8 cellular contexts compared by ENCODE assay signal in the genomic region with DNA sequence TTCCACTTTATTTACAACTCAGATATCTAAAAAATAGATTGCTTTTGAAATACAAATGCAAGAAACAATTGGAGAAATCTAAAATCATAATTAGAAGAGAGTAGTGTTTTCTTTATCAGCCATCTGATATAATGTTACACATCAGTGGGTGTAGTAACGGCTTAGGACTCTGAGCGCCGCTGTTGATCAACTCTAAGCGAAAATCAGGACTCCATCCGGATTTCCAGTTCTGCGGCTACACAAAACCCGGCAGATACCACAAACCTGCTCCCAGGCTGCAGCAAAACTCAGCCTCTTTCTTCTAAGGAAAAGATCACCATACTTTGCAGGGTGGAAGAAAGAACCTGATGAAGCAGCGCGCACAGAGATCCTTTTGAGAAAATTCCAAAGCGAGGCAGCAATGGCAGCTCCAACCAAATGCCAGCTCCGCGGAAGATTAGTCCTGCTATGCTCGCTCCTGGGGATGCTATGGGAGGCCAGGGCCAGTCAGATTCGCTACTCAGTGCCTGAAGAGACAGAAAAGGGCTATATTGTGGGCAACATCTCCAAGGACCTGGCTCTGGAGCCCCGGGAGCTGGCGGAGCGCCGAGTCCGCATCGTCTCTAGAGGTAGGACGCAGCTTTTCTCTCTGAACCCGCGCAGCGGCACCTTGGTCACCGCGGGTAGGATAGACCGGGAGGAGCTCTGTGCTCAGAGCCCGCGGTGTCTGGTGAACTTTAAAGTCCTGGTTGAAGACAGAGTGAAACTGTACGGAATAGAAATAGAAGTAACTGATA. TPM values are rescaled to one million over a fixed set of nuclear protein-coding genes. Genes with fewer than 3 reads are reported as not detected.
DNase-seq lines count a peak whose midpoint lies in the region; ATAC-seq, FAIRE-seq and TF ChIP-seq lines count a peak whose summit lies in the region.

A gene (plus strand): TSS at position 226 of the 776 bp plus-strand sequence. CDS start 175 bp downstream, at position 401.

- no peak within 1 kb of the TSS for H3K4me3 ChIP-seq in AG09309 (ENCODE audit: control insufficient read depth, low read depth, low read length)
- H3K4me3 ChIP-seq in GM23248 = peak within 1 kb of the TSS; percentile 68
- no peak within 1 kb of the TSS for H3K4me3 ChIP-seq in K562

- H3K27ac ChIP-seq in GM23248 (no peak within 1 kb of the TSS), K562 (ENCODE audit: extremely low read depth, low read depth, low read length) (no peak within 1 kb of the TSS)

- POLR2A ChIA-PET in K562 (lab: Yijun Ruan, JAX) = no interaction called here

- H3K36me3 ChIP-seq in GM23248 (ENCODE audit: low read depth) = no peaks in the 10 kb centered on the region
- no peaks in the 10 kb centered on the region for H3K36me3 ChIP-seq in K562 (ENCODE audit: control insufficient read depth, insufficient read depth, low read length)

- in situ Hi-C loops in GM23248 (cut with MboI) (no loop called here), K562 (cut with MboI) (no loop called here)

- H3K9me2 ChIP-seq in GM23248 (ENCODE audit: insufficient read depth) = no peaks in the 10 kb centered on the region

- H2AFZ ChIP-seq in GM23248 (peak within 1 kb of the TSS; percentile 65), K562 (ENCODE audit: low read depth, low read length) (no peak within 1 kb of the TSS)

- peaks cover 8% of the 10 kb centered on the region; the same call in 1 of the 2 replicates for H3F3A ChIP-seq in GM23248 (ENCODE audit: insufficient read depth)

- BruUV-seq in K562 (replicated peaks; lab: Mats Ljungman, UMichigan) = no TSS peak

- no peaks in the 10 kb centered on the region for H3K9me1 ChIP-seq in K562 (ENCODE audit: control insufficient read depth, insufficient read depth, low read length)

- WGBS in GM23248 (ENCODE audit: low coverage in 1 of 2, low lambda C conversion rate in 2 of 2, missing lambda C conversion rate in 2 of 2), 2 experiments = 21 to 23% methylated on average over 30 of the region's 30 CpGs
- WGBS in K562 (ENCODE audit: insufficient coverage, low coverage, missing lambda C conversion rate) = 10% methylated on average over 25 of the region's 30 CpGs

- H3K27me3 ChIP-seq in GM23248 (replicated peaks; ENCODE audit: insufficient read depth) (no peaks in the 10 kb centered on the region), K562 (ENCODE audit: control insufficient read depth in 2 of 2, insufficient read depth in 2 of 2, low read length in 2 of 2) (peaks cover 3 to 30% of the 10 kb centered on the region in 2 experiments; a peak in 3 of 5 replicates)

- no peak for TF ChIP-seq EP300 in K562 (IDR thresholded peaks at IDR 0.05; ENCODE audit: low read length)

- TF ChIP-seq CTCF in AG09309 (IDR thresholded peaks at IDR 0.05; ENCODE audit: control insufficient read depth, insufficient read depth, low read depth, low read length, missing control alignments) (peak; percentile 33), K562 (IDR thresholded peaks at IDR 0.05 in 2 of 3, conservative IDR thresholded peaks at IDR 0.05 in 1 of 3; ENCODE audit: insufficient read depth in 2 of 3, low read depth in 1 of 3, low read length in 3 of 3) (peak; percentile 56 to 61 (median 59))

- no peaks in the 10 kb centered on the region for H4K20me1 ChIP-seq in GM23248 (ENCODE audit: insufficient read depth)
- no peaks in the 10 kb centered on the region for H4K20me1 ChIP-seq in K562 (replicated peaks; ENCODE audit: control insufficient read depth, insufficient read depth, low read length)

- DNase-seq in AG09309 (ENCODE audit: low read depth) (no peak), GM23248 (peak; percentile 73), K562 (ENCODE audit: extremely low read depth in 1 of 4, low spot score in 3 of 4) (peak; percentile 34 to 60 (median 38)), medulla oblongata (ENCODE audit: extremely low spot score) (peak; percentile 27), activated gamma-delta T cell treated with Interleukin-2 at 50 U/mL for 16 hours (no peak)

- H3K4me1 ChIP-seq in GM23248 (ENCODE audit: insufficient read depth) = no peaks in the 10 kb centered on the region; the same call in 1 of the 2 replicates
- peaks cover 0 to 9% of the 10 kb centered on the region in 2 experiments; a peak in 3 of 5 replicates for H3K4me1 ChIP-seq in K562 (replicated peaks in 1 of 2; ENCODE audit: control insufficient read depth in 2 of 2, insufficient read depth in 2 of 2, low read length in 2 of 2)

- TF ChIP-seq POLR2A in K562 (conservative IDR thresholded peaks at IDR 0.05) = no peak

- peak in 1 of 2 experiments; percentile 41; a peak in 2 of 4 replicates for TF ChIP-seq RAD21 in K562 (CRISPR knock-in tag; conservative IDR thresholded peaks at IDR 0.05 in 1 of 2, IDR thresholded peaks at IDR 0.05 in 1 of 2)

- peak; percentile 68 for FAIRE-seq in K562 (lab: Jason Lieb, UNC)

- H3K9ac ChIP-seq in GM23248 (peak within 1 kb of the TSS; percentile 38), K562 (ENCODE audit: insufficient read depth in 1 of 2, low read depth in 2 of 2, low read length in 2 of 2) (no peak within 1 kb of the TSS)

- intact Hi-C loops in K562 (cut with micrococcal nuclease) = no loop called here

- peak; percentile 78 for ATAC-seq in K562
- ATAC-seq in HG02588 (IDR thresholded peaks at IDR 0.05; ENCODE audit: unreplicated experiment) = no peak
- ATAC-seq in GM21447 (IDR thresholded peaks at IDR 0.05; ENCODE audit: unreplicated experiment) = no peak
- no peak for ATAC-seq in esophagus mucosa

- no peaks in the 10 kb centered on the region for H3K9me3 ChIP-seq in GM23248 (ENCODE audit: low read depth)
- peaks cover 2% of the 10 kb centered on the region; the same call in 1 of the 2 replicates for H3K9me3 ChIP-seq in K562 (replicated peaks; ENCODE audit: control insufficient read depth, insufficient read depth, low read depth, low read length)

- peak within 1 kb of the TSS; percentile 54 for H3K4me2 ChIP-seq in GM23248 (ENCODE audit: unreplicated experiment)
- no peak within 1 kb of the TSS for H3K4me2 ChIP-seq in K562 (ENCODE audit: insufficient read depth, low read length)

- CTCF ChIA-PET in K562 (lab: Yijun Ruan, JAX; ENCODE audit: low intra/inter-chr PET ratio) = interaction anchor here (1.2 to 2.1 kb wide), 2 partner anchors 122 to 161 kb away, joined by 5 to 10 read pairs; no protein-coding TSS in a partner anchor

- H3K79me2 ChIP-seq in GM23248 (ENCODE audit: insufficient read depth) = 0 out of 2 replicates have a peak, but pooled peaks cover 4% of the 10 kb centered on the region
- H3K79me2 ChIP-seq in K562 (ENCODE audit: control insufficient read depth, insufficient read depth, low read length) = no peaks in the 10 kb centered on the region

TF ChIP-seq in K562, 482 proteins besides CTCF, POLR2A, EP300 and RAD21 (continues in another document):
- TF ChIP-seq, protein P1, sequence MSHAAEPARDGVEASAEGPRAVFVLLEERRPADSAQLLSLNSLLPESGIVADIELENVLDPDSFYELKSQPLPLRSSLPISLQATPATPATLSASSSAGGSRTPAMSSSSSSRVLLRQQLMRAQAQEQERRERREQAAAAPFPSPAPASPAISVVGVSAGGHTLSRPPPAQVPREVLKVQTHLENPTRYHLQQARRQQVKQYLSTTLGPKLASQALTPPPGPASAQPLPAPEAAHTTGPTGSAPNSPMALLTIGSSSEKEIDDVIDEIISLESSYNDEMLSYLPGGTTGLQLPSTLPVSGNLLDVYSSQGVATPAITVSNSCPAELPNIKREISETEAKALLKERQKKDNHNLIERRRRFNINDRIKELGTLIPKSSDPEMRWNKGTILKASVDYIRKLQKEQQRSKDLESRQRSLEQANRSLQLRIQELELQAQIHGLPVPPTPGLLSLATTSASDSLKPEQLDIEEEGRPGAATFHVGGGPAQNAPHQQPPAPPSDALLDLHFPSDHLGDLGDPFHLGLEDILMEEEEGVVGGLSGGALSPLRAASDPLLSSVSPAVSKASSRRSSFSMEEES (CRISPR knock-in tag; IDR thresholded peaks at IDR 0.05) = no peak
- no peak for TF ChIP-seq TGIF2 (CRISPR knock-in tag; IDR thresholded peaks at IDR 0.05)
- TF ChIP-seq ZNF766 (CRISPR knock-in tag; conservative IDR thresholded peaks at IDR 0.05) = no peak
- 0 out of 2 replicates have a peak, but pooled peaks have one; percentile 13 for TF ChIP-seq SMC3 (conservative IDR thresholded peaks at IDR 0.05; ENCODE audit: insufficient read depth, low read depth, low read length)
- TF ChIP-seq, protein P2, sequence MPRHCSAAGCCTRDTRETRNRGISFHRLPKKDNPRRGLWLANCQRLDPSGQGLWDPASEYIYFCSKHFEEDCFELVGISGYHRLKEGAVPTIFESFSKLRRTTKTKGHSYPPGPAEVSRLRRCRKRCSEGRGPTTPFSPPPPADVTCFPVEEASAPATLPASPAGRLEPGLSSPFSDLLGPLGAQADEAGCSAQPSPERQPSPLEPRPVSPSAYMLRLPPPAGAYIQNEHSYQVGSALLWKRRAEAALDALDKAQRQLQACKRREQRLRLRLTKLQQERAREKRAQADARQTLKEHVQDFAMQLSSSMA (CRISPR knock-in tag; IDR thresholded peaks at IDR 0.05) = no peak
- no peak for TF ChIP-seq ZNF217 (CRISPR knock-in tag; IDR thresholded peaks at IDR 0.05)

RNA-seq across cellular contexts. Expression of the gene that starts here (rescaled TPM):
- 2.6 and 2.9 TPM in 2 replicates for total RNA-seq in GM23248 (2014; rRNA removed; shearing (Covaris generic))
- polyA plus RNA-seq in GM23248 (2016; fragmentation: Nextera tagmentation; extraction: Ambion mirVana) = 0.61 and 0.71 TPM in 2 replicates
- 0.46 and 0.51 TPM in 2 replicates for total RNA-seq in K562 (2011; cell fraction: chromatin; rRNA removed; ENCODE audit: low replicate concordance)
- 0.50 and 0.53 TPM in 2 replicates for total RNA-seq in K562 (2011; cell fraction: nucleolus; rRNA removed)
- total RNA-seq in K562 (2011; cell fraction: nucleoplasm; rRNA removed) = 0.37 and 1.1 TPM in 2 replicates
- total RNA-seq in K562 (2014; rRNA removed) = 0.09 TPM in 1 of 2 replicates, not detected in the other
- 0.06 and 0.15 TPM in 2 replicates for total RNA-seq in K562 (2014; rRNA removed; fragmentation: Illumina TruSeq; extraction: Trizol)
- total RNA-seq in K562 (2015; rRNA removed; fragmentation: Illumina TruSeq; extraction: Trizol) = 0.11 TPM in 2 replicates
- 0.18 and 0.20 TPM in 2 replicates for total RNA-seq in K562 (2021)
- polyA plus RNA-seq in K562 (2011; rRNA removed) = 0.11 TPM in 1 of 2 replicates, not detected in the other
- 0.04 TPM in 1 of 2 replicates, not detected in the other for polyA plus RNA-seq in K562 (2011; cell fraction: cytosol; rRNA removed)
- 0.06 and 0.71 TPM in 2 replicates for polyA plus RNA-seq in K562 (2011; cell fraction: nucleus; rRNA removed)
- 0.04 and 0.11 TPM in 2 replicates for polyA plus RNA-seq in K562 (2012)
- 0.07 TPM in 1 of 2 replicates, not detected in the other for polyA plus RNA-seq in K562 (2014; fragmentation: Illumina TruSeq; extraction: Trizol)
- not detected for polyA plus RNA-seq in K562 (2014; fragmentation: Nextera tagmentation; extraction: Ambion mirVana)
- 0.03 TPM in 1 of 2 replicates, not detected in the other for polyA plus RNA-seq in K562 (2014; rRNA removed)
- polyA minus RNA-seq in K562 (2011; rRNA and poly(A)+ RNA removed) = 0.15 and 0.35 TPM in 2 replicates
- not detected in 2 replicates for polyA minus RNA-seq in K562 (2011; cell fraction: cytosol; rRNA and poly(A)+ RNA removed)
- polyA minus RNA-seq in K562 (2011; cell fraction: nucleus; rRNA and poly(A)+ RNA removed) = 0.11 and 0.54 TPM in 2 replicates
- 3.1 TPM for total RNA-seq in esophagus mucosa

Comparison
In these comparisons a context has a peak if more than half of its experiments do, and no peak if none do; other contexts are left out.
1. DNase-seq: peak in GM23248 (single experiment), K562 (4 of 4) and medulla oblongata (single experiment); none in AG09309 (single experiment) and activated gamma-delta T cell treated with Interleukin-2 at 50 U/mL for 16 hours (single experiment).